ENCODE assay signal across 4 cellular contexts in the genomic region with DNA sequence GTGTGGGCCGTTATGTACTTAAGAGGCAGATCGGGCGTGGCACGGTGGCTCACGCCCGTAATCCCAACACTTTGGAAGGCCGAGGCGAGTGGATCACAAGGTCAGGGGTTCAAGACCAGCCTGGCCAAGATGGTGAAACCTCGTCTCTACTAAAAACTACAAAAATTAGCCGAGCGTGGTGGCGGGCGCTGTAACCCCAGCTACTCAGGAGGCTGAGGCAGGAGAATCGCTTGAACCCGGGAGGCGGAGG. TPM values are rescaled to one million over a fixed set of nuclear protein-coding genes. Genes with fewer than 3 reads are reported as not detected.
DNase-seq lines count a peak whose midpoint lies in the region; TF ChIP-seq lines count a peak whose summit lies in the region.
"Not testable (repeated sequence)": the region's sequence is repeated elsewhere in the genome, so short reads cannot be mapped to it uniquely, and the experiment has no call there.

No MANE protein-coding gene starts in this region.

- H3K36me3 Mint-ChIP-seq in activated T-helper 1 cell treated with anti-CD3 and anti-CD28 coated beads, Interleukin-12 subunit alpha, Interleukin-12 subunit beta, Interleukin-2, Interleukin-4 antibody, amounts not matched to agents 30 ng/mL and 10 ng/mL and 1 ng/mL, durations not matched to agents 14 hours and 24 hours and 36 hours (ENCODE audit: low read depth) = peaks cover 16% of the 10 kb centered on the region

- H3K9me3 Mint-ChIP-seq in activated T-helper 1 cell treated with anti-CD3 and anti-CD28 coated beads, Interleukin-12 subunit alpha, Interleukin-12 subunit beta, Interleukin-2, Interleukin-4 antibody, amounts not matched to agents 30 ng/mL and 10 ng/mL and 1 ng/mL, durations not matched to agents 14 hours and 24 hours and 36 hours = not testable (repeated sequence)

- intact Hi-C loops in activated T-helper 1 cell treated with anti-CD3 and anti-CD28 coated beads, Interleukin-12 subunit alpha, Interleukin-12 subunit beta, Interleukin-2, Interleukin-4 antibody, amounts not matched to agents 30 ng/mL and 10 ng/mL and 1 ng/mL, durations not matched to agents 14 hours and 24 hours and 36 hours (cut with micrococcal nuclease) = loop anchor here (1.0 to 5.0 kb wide), 7 partner anchors 14 to 368 kb away; a partner anchor contains a TSS

- not testable (repeated sequence) for H3K36me3 ChIP-seq in cardiac muscle cell

- H3K4me1 ChIP-seq in cardiac muscle cell (ENCODE audit: low read depth) = peaks cover 11% of the 10 kb centered on the region

- H3K9me3 ChIP-seq in cardiac muscle cell (ENCODE audit: low read depth) = not testable (repeated sequence)

- H3K4me3 Mint-ChIP-seq in activated T-helper 1 cell treated with anti-CD3 and anti-CD28 coated beads, Interleukin-12 subunit alpha, Interleukin-12 subunit beta, Interleukin-2, Interleukin-4 antibody, amounts not matched to agents 30 ng/mL and 10 ng/mL and 1 ng/mL, durations not matched to agents 14 hours and 24 hours and 36 hours = peak overlapping the region; percentile 88

- not testable (repeated sequence) for H3K27me3 Mint-ChIP-seq in activated T-helper 1 cell treated with anti-CD3 and anti-CD28 coated beads, Interleukin-12 subunit alpha, Interleukin-12 subunit beta, Interleukin-2, Interleukin-4 antibody, amounts not matched to agents 30 ng/mL and 10 ng/mL and 1 ng/mL, durations not matched to agents 14 hours and 24 hours and 36 hours (ENCODE audit: insufficient read depth)

- not testable (repeated sequence) for DNase-seq in GM12865 (ENCODE audit: low read depth); activated T-helper 1 cell treated with anti-CD3 and anti-CD28 coated beads, Interleukin-12 subunit alpha, Interleukin-12 subunit beta, Interleukin-2, Interleukin-4 antibody, amounts not matched to agents 30 ng/mL and 10 ng/mL and 1 ng/mL, durations not matched to agents 14 hours and 24 hours and 36 hours (ENCODE audit: low spot score); cardiac muscle cell (ENCODE audit: low read depth in 1 of 2, low spot score in 1 of 2); retinal pigment epithelial cell (ENCODE audit: low read depth)

- peak overlapping the region; percentile 61 for H3K27ac ChIP-seq in cardiac muscle cell

- H3K4me1 Mint-ChIP-seq in activated T-helper 1 cell treated with anti-CD3 and anti-CD28 coated beads, Interleukin-12 subunit alpha, Interleukin-12 subunit beta, Interleukin-2, Interleukin-4 antibody, amounts not matched to agents 30 ng/mL and 10 ng/mL and 1 ng/mL, durations not matched to agents 14 hours and 24 hours and 36 hours (ENCODE audit: low read depth) = peaks cover 39% of the 10 kb centered on the region

- not testable (repeated sequence) for H3K27me3 ChIP-seq in cardiac muscle cell

- H3K4me3 ChIP-seq in GM12865 (ENCODE audit: low read depth, low read length) (peak overlapping the region; percentile 60), cardiac muscle cell (peak overlapping the region; percentile 44), retinal pigment epithelial cell (ENCODE audit: low read length) (peak overlapping the region; percentile 72)

- TF ChIP-seq CTCF in GM12865 (IDR thresholded peaks at IDR 0.05; ENCODE audit: insufficient read depth, low read depth, low read length, missing control alignments); cardiac muscle cell (IDR thresholded peaks at IDR 0.05; ENCODE audit: low read depth, low read length); retinal pigment epithelial cell (conservative IDR thresholded peaks at IDR 0.05; ENCODE audit: low read depth, low read length): not testable (repeated sequence)

- H3K27ac Mint-ChIP-seq in activated T-helper 1 cell treated with anti-CD3 and anti-CD28 coated beads, Interleukin-12 subunit alpha, Interleukin-12 subunit beta, Interleukin-2, Interleukin-4 antibody, amounts not matched to agents 30 ng/mL and 10 ng/mL and 1 ng/mL, durations not matched to agents 14 hours and 24 hours and 36 hours = peak overlapping the region; percentile 97

RNA-seq across cellular contexts. Expression of a gene that starts 13.8 kb away (rescaled TPM):
- 9.7 and 10.0 TPM in 2 replicates for total RNA-seq in activated T-helper 1 cell treated with anti-CD3 and anti-CD28 coated beads, Interleukin-12 subunit alpha, Interleukin-12 subunit beta, Interleukin-2, Interleukin-4 antibody, amounts not matched to agents 30 ng/mL and 10 ng/mL and 1 ng/mL, durations not matched to agents 14 hours and 24 hours and 36 hours
- total RNA-seq in cardiac muscle cell = 10.8 and 14.2 TPM in 2 replicates
- polyA plus RNA-seq in cardiac muscle cell = 9.4 and 15.1 TPM in 2 replicates

RNA-seq across cellular contexts. Expression of a gene that starts 14.6 kb away (rescaled TPM):
- 61.8 and 62.3 TPM in 2 replicates for total RNA-seq in activated T-helper 1 cell treated with anti-CD3 and anti-CD28 coated beads, Interleukin-12 subunit alpha, Interleukin-12 subunit beta, Interleukin-2, Interleukin-4 antibody, amounts not matched to agents 30 ng/mL and 10 ng/mL and 1 ng/mL, durations not matched to agents 14 hours and 24 hours and 36 hours
- 24.7 and 45.0 TPM in 2 replicates for total RNA-seq in cardiac muscle cell
- polyA plus RNA-seq in cardiac muscle cell = 31.9 and 50.2 TPM in 2 replicates

RNA-seq across cellular contexts. Expression of a gene that starts 20.3 kb away (rescaled TPM):
- 10.2 and 12.6 TPM in 2 replicates for total RNA-seq in activated T-helper 1 cell treated with anti-CD3 and anti-CD28 coated beads, Interleukin-12 subunit alpha, Interleukin-12 subunit beta, Interleukin-2, Interleukin-4 antibody, amounts not matched to agents 30 ng/mL and 10 ng/mL and 1 ng/mL, durations not matched to agents 14 hours and 24 hours and 36 hours
- 3.6 and 5.4 TPM in 2 replicates for total RNA-seq in cardiac muscle cell
- 2.9 and 3.2 TPM in 2 replicates for polyA plus RNA-seq in cardiac muscle cell

RNA-seq across cellular contexts. Expression of a gene that starts 20.8 kb away (rescaled TPM):
- 230 and 238 TPM in 2 replicates for total RNA-seq in activated T-helper 1 cell treated with anti-CD3 and anti-CD28 coated beads, Interleukin-12 subunit alpha, Interleukin-12 subunit beta, Interleukin-2, Interleukin-4 antibody, amounts not matched to agents 30 ng/mL and 10 ng/mL and 1 ng/mL, durations not matched to agents 14 hours and 24 hours and 36 hours
- total RNA-seq in cardiac muscle cell = 122 and 124 TPM in 2 replicates
- polyA plus RNA-seq in cardiac muscle cell = 357 and 428 TPM in 2 replicates

RNA-seq across cellular contexts. Expression of a gene that starts 53.6 kb away (rescaled TPM):
- 43.7 and 45.1 TPM in 2 replicates for total RNA-seq in activated T-helper 1 cell treated with anti-CD3 and anti-CD28 coated beads, Interleukin-12 subunit alpha, Interleukin-12 subunit beta, Interleukin-2, Interleukin-4 antibody, amounts not matched to agents 30 ng/mL and 10 ng/mL and 1 ng/mL, durations not matched to agents 14 hours and 24 hours and 36 hours
- total RNA-seq in cardiac muscle cell = 102 and 114 TPM in 2 replicates
- polyA plus RNA-seq in cardiac muscle cell = 105 and 110 TPM in 2 replicates
